15 cellular contexts compared by ENCODE assay signal in genomic region chr5:121987685-121988073, GRCh38.
"Had no signal": no experiment of that assay in that cellular context is flagged by ENCODE, and none has a peak within 500 bp of the region (broad histone marks: within the 10 kb centered on the region; RNA-seq: fewer than 3 reads in every experiment).

No MANE protein-coding gene starts in this region.

- H3K4me3 Mint-ChIP-seq: nephron had no signal

- H3K4me1 ChIP-seq: ascending aorta, breast epithelium had no signal

- H3K27ac ChIP-seq: ascending aorta, breast epithelium, psoas muscle, transverse colon had no signal

- H3K4me3 ChIP-seq: ascending aorta, breast epithelium, psoas muscle, transverse colon had no signal

- DNase-seq: activated CD4-positive, CD25-positive, alpha-beta regulatory T cell treated with anti-CD3 and anti-CD28 coated beads, Interleukin-2, amount 50 U/mL, for 72 hours; activated naive CD4-positive, alpha-beta T cell treated with Interleukin-2 at 50 U/mL for 16 hours; cerebellar nuclear complex; effector CD8-positive, alpha-beta T cell; islet precursor cell; occipital lobe; psoas muscle; stimulated activated naive CD8-positive, alpha-beta T cell treated with anti-CD3 and anti-CD28 coated beads, Interleukin-15, Interleukin-2, amounts not matched to agents 100 U/mL and 50 U/mL, for 24 hours; T-helper 9 cell; transverse colon had no signal

- H3K27me3 ChIP-seq: ascending aorta, breast epithelium, transverse colon had no signal

- ATAC-seq: left lobe of liver; psoas muscle; sciatic nerve; stimulated activated naive CD8-positive, alpha-beta T cell treated with anti-CD3 and anti-CD28 coated beads, Interleukin-15, Interleukin-2, amounts not matched to agents 100 U/mL and 50 U/mL, for 24 hours had no signal

- H3K9me3 ChIP-seq: ascending aorta, breast epithelium, psoas muscle, transverse colon had no signal

- H3K27ac Mint-ChIP-seq: nephron had no signal

- H3K36me3 ChIP-seq: ascending aorta, breast epithelium, transverse colon had no signal
